Comparison of ENCODE assay signal across 1 cellular context in the genomic region with DNA sequence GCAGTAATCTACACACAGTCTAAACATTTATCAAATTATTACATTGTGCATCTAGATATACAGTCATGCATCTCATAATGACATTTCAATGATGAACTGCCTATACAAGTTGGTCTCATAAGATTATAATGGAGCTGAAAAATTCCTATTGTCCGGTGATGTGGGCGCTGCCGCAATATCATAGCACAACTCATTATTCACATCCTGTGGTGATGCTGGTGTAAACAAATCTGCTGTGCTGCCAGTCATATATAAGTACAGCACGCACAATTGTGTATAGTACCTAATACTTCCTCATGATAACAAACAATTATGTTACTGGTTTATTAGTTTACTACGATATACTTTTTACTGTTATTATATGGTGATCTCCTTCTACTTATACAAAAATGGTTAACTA.
TF ChIP-seq lines count a peak whose summit lies in the region.

No MANE protein-coding gene starts in this region.

TF ChIP-seq in HepG2, 621 proteins besides CTCF, POLR2A, EP300 and RAD21 (continued from another document):
- TF ChIP-seq, protein P1, sequence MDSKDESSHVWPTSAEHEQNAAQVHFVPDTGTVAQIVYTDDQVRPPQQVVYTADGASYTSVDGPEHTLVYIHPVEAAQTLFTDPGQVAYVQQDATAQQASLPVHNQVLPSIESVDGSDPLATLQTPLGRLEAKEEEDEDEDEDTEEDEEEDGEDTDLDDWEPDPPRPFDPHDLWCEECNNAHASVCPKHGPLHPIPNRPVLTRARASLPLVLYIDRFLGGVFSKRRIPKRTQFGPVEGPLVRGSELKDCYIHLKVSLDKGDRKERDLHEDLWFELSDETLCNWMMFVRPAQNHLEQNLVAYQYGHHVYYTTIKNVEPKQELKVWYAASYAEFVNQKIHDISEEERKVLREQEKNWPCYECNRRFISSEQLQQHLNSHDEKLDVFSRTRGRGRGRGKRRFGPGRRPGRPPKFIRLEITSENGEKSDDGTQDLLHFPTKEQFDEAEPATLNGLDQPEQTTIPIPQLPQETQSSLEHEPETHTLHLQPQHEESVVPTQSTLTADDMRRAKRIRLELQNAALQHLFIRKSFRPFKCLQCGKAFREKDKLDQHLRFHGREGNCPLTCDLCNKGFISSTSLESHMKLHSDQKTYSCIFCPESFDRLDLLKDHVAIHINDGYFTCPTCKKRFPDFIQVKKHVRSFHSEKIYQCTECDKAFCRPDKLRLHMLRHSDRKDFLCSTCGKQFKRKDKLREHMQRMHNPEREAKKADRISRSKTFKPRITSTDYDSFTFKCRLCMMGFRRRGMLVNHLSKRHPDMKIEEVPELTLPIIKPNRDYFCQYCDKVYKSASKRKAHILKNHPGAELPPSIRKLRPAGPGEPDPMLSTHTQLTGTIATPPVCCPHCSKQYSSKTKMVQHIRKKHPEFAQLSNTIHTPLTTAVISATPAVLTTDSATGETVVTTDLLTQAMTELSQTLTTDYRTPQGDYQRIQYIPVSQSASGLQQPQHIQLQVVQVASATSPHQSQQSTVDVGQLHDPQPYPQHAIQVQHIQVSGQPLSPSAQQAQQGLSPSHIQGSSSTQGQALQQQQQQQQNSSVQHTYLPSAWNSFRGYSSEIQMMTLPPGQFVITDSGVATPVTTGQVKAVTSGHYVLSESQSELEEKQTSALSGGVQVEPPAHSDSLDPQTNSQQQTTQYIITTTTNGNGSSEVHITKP (CRISPR knock-in tag; IDR thresholded peaks at IDR 0.05; ENCODE audit: low read depth) = no peak
- TF ChIP-seq TEAD2 (CRISPR knock-in tag; IDR thresholded peaks at IDR 0.05) (no peak), XRCC5 (optimal IDR thresholded peaks at IDR 0.05; ENCODE audit: low read length) (no peak), ZNF280B (CRISPR knock-in tag; IDR thresholded peaks at IDR 0.05; ENCODE audit: borderline replicate concordance) (no peak)
